7 cellular contexts compared by ENCODE assay signal in the genomic region with DNA sequence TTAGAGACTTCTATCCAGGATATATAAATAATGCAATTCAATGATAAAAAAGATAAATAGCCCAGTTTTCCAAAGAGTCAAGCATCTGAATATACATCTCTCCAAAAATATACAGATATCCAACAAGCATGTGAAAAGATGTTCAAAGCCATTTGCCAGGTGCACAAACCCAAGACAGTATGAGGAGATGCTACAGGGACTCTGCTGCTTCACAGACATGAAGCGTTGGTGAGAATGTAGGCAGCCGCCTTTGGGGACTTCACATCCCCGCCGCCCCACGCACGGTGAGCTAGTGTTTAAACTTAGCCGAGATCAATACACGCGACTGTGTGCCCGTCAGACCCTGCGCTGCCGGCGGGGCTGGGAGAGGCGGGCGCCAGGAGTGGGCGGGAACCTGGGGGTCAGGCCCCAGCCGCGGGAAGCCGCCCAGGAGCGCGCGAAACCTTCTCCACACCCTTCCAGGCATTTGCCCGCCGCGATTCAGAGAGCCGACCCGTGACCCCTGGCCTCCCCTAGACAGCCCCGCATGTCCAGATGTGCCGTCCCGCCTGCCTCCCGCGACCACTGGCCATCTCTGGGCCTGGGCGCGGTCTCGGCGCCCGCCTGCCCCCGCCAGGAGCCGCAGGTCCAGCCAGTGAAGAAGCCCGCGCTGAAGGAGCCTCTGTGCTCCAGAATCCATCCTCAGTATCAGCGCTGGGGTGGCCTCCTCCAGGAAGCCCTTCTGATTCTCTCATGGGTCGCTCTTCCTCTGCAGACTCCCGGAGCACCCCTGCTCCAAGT. TPM values are rescaled to one million over a fixed set of nuclear protein-coding genes. Genes with fewer than 3 reads are reported as not detected.
DNase-seq lines count a peak whose midpoint lies in the region; FAIRE-seq and TF ChIP-seq lines count a peak whose summit lies in the region.

No MANE protein-coding gene starts in this region.

- H3K9me3 ChIP-seq in GM23248 (ENCODE audit: low read depth) (no peaks in the 10 kb centered on the region), kidney (ENCODE audit: control insufficient read depth in 1 of 2, low read length in 2 of 2) (no peaks in the 10 kb centered on the region), stomach smooth muscle (ENCODE audit: control insufficient read depth in 2 of 2, low read length in 2 of 2) (no peaks in the 10 kb centered on the region)

- no peak for DNase-seq in GM23248
- DNase-seq in NCI-H1092 treated with DMSO at 0.1 percent for 48 hours (lab: John Stamatoyannopoulos, UW): peak; percentile 8
- peak; percentile 50 for DNase-seq in activated naive CD4-positive, alpha-beta T cell treated with anti-CD3 and anti-CD28 coated beads, Interleukin-2, amount 10 ng/mL, durations not matched to agents 7 days and 5 days
- DNase-seq in kidney: peak; percentile 80
- no peak for DNase-seq in HK-2 (ENCODE audit: unreplicated experiment)

- FAIRE-seq in kidney (lab: Jason Lieb, UNC): no peak

- H3K4me3 Mint-ChIP-seq in activated naive CD4-positive, alpha-beta T cell treated with anti-CD3 and anti-CD28 coated beads, Interleukin-2, amount 10 ng/mL, durations not matched to agents 7 days and 5 days: peak overlapping the region; percentile 80

- peaks cover 71% of the 10 kb centered on the region for H3K27me3 Mint-ChIP-seq in activated naive CD4-positive, alpha-beta T cell treated with anti-CD3 and anti-CD28 coated beads, Interleukin-2, amount 10 ng/mL, durations not matched to agents 7 days and 5 days

- peak; percentile 17 for TF ChIP-seq POLR2A in GM18526 (IDR thresholded peaks at IDR 0.05; ENCODE audit: extremely low read depth, insufficient read length)

- WGBS in GM23248 (ENCODE audit: low coverage in 1 of 2, low lambda C conversion rate in 2 of 2, missing lambda C conversion rate in 2 of 2), 2 experiments: 1 to 3% methylated on average over 27 to 43 of the region's 44 CpGs

- no peaks in the 10 kb centered on the region for H4K20me1 ChIP-seq in GM23248 (ENCODE audit: insufficient read depth)

- H3K36me3 Mint-ChIP-seq in activated naive CD4-positive, alpha-beta T cell treated with anti-CD3 and anti-CD28 coated beads, Interleukin-2, amount 10 ng/mL, durations not matched to agents 7 days and 5 days: peaks cover 4% of the 10 kb centered on the region

- H3K9ac ChIP-seq in GM23248: no peak overlapping the region
- H3K9ac ChIP-seq in kidney (ENCODE audit: low read length in 2 of 2): no peak overlapping the region
- peak overlapping the region in 1 of 2 donors; percentile 12 for H3K9ac ChIP-seq in stomach smooth muscle (ENCODE audit: low read length in 2 of 2)

- H2AFZ ChIP-seq in GM23248: peak overlapping the region; percentile 51

- H3K4me1 ChIP-seq in GM23248 (ENCODE audit: insufficient read depth) (no peaks in the 10 kb centered on the region), kidney (ENCODE audit: control insufficient read depth in 1 of 2, insufficient read depth in 1 of 2, low read depth in 1 of 2, low read length in 2 of 2) (peaks cover 5 to 7% of the 10 kb centered on the region in 2 donors), stomach smooth muscle (ENCODE audit: control insufficient read depth, insufficient read depth, low read length) (peaks cover 19% of the 10 kb centered on the region)

- no peaks in the 10 kb centered on the region for H3F3A ChIP-seq in GM23248 (ENCODE audit: insufficient read depth)

- H3K79me2 ChIP-seq in GM23248 (ENCODE audit: insufficient read depth): no peaks in the 10 kb centered on the region

- in situ Hi-C loops in GM23248 (cut with MboI): no loop called here

- H3K27me3 ChIP-seq in GM23248 (replicated peaks; ENCODE audit: insufficient read depth) (peaks cover 67% of the 10 kb centered on the region), stomach smooth muscle (ENCODE audit: control insufficient read depth in 1 of 2, insufficient read depth in 2 of 2, low read length in 2 of 2) (peaks cover 24 to 29% of the 10 kb centered on the region in 2 donors)

- TF ChIP-seq CTCF in kidney (IDR thresholded peaks at IDR 0.05; ENCODE audit: borderline replicate concordance, extremely low read depth, insufficient read depth): no peak

- no peaks in the 10 kb centered on the region for H3K9me3 Mint-ChIP-seq in activated naive CD4-positive, alpha-beta T cell treated with anti-CD3 and anti-CD28 coated beads, Interleukin-2, amount 10 ng/mL, durations not matched to agents 7 days and 5 days

- CTCF ChIA-PET in activated naive CD4-positive, alpha-beta T cell treated with anti-CD3 and anti-CD28 coated beads, Interleukin-2, amount 10 ng/mL, durations not matched to agents 7 days and 5 days (lab: Charles Lee): no interaction called here

- intact Hi-C loops in kidney (cut with DNase I): no loop called here

- H3K4me1 Mint-ChIP-seq in activated naive CD4-positive, alpha-beta T cell treated with anti-CD3 and anti-CD28 coated beads, Interleukin-2, amount 10 ng/mL, durations not matched to agents 7 days and 5 days: peaks cover 29% of the 10 kb centered on the region

- H3K27ac Mint-ChIP-seq in activated naive CD4-positive, alpha-beta T cell treated with anti-CD3 and anti-CD28 coated beads, Interleukin-2, amount 10 ng/mL, durations not matched to agents 7 days and 5 days: no peak overlapping the region

- no peaks in the 10 kb centered on the region for H3K9me2 ChIP-seq in GM23248 (ENCODE audit: insufficient read depth)

- H3K4me3 ChIP-seq in GM23248 (no peak overlapping the region), kidney (ENCODE audit: low read length in 2 of 2) (peak overlapping the region in 1 of 2 donors; percentile 44), stomach smooth muscle (ENCODE audit: low read length in 2 of 2) (peak overlapping the region; percentile 66 to 71)

- H3K36me3 ChIP-seq in GM23248 (ENCODE audit: low read depth) (no peaks in the 10 kb centered on the region), kidney (ENCODE audit: control insufficient read depth in 1 of 2, insufficient read depth in 2 of 2, low read length in 2 of 2) (no peaks in the 10 kb centered on the region), stomach smooth muscle (ENCODE audit: control insufficient read depth in 2 of 2, insufficient read depth in 2 of 2, low read length in 2 of 2) (no peaks in the 10 kb centered on the region)

- H3K27ac ChIP-seq in GM23248 (no peak overlapping the region), kidney (ENCODE audit: low read depth in 2 of 2, low read length in 2 of 2) (no peak overlapping the region), stomach smooth muscle (ENCODE audit: low read length) (no peak overlapping the region)

- H3K4me2 ChIP-seq in GM23248 (ENCODE audit: unreplicated experiment): no peak overlapping the region

RNA-seq across cellular contexts. Expression of a gene that starts 0.8 kb away (rescaled TPM):
- not detected in 2 replicates for total RNA-seq in GM23248 (2014; rRNA removed; shearing (Covaris generic))
- polyA plus RNA-seq in GM23248 (2016; fragmentation: Nextera tagmentation; extraction: Ambion mirVana): 0.22 TPM in 1 of 2 replicates, not detected in the other
- 58.1 TPM for total RNA-seq in kidney
- 2.5 TPM for polyA plus RNA-seq in kidney (ENCODE audit: insufficient read depth, low read depth, low replicate concordance)

RNA-seq across cellular contexts. Expression of a gene that starts 57.8 kb away (rescaled TPM):
- total RNA-seq in GM23248 (2014; rRNA removed; shearing (Covaris generic)): not detected in 2 replicates
- polyA plus RNA-seq in GM23248 (2016; fragmentation: Nextera tagmentation; extraction: Ambion mirVana): not detected in 2 replicates
- not detected for total RNA-seq in kidney
- not detected for polyA plus RNA-seq in kidney (ENCODE audit: insufficient read depth, low read depth, low replicate concordance)

Comparison
In these comparisons a context has a peak if more than half of its experiments do, and no peak if none do; other contexts are left out.
1. DNase-seq: peak in NCI-H1092 treated with DMSO at 0.1 percent for 48 hours (single experiment), activated naive CD4-positive, alpha-beta T cell treated with anti-CD3 and anti-CD28 coated beads, Interleukin-2, amount 10 ng/mL, durations not matched to agents 7 days and 5 days (single experiment) and kidney (single experiment); none in GM23248 (single experiment) and HK-2 (single experiment).
2. RNA of a gene that starts 0.8 kb away (total RNA-seq): 58.1 TPM in kidney (single experiment); not detected in GM23248; every median in the first group is over 10 times any median in the second.